ENCODE assay signal across 25 cellular contexts in the genomic region with DNA sequence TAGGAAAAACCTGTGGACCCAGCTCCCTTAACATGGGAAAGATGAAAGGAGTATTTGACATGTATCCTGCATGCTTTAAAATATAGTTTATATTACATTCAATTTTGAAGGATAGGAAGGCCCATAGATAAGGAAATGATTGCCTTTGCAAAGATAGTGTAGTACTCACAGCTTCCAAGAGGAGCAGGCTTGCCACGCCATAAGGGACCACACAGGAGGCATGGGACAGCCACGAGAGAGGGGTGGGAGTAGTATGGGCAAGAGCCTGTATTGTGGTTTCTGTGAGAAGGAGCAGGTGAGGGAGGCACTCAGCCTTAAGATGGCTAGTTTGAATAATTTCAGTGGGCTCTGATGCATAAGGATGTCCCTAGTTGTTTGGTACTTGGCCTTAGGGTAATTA.
"Had no signal": no experiment of that assay in that cellular context is flagged by ENCODE, and none has a peak within 500 bp of the region (broad histone marks: within the 10 kb centered on the region; RNA-seq: fewer than 3 reads in every experiment).

No MANE protein-coding gene starts in this region.

- H3K36me3 ChIP-seq: adrenal gland, colonic mucosa, gastroesophageal sphincter, transverse colon, uterus had no signal

- H3K27me3 Mint-ChIP-seq: activated naive CD8-positive, alpha-beta T cell had no signal

- H3K9ac ChIP-seq: parathyroid adenoma had no signal

- H3K27ac Mint-ChIP-seq: activated naive CD8-positive, alpha-beta T cell; activated T-helper 2 cell treated with anti-CD3 and anti-CD28 coated beads, Interferon-gamma antibody, Interleukin-2, Interleukin-4, amounts not matched to agents 10 μg/mL and 5 μg/mL and 100 μg/mL, durations not matched to agents 14 hours and 24 hours and 36 hours; nephron had no signal

- H3K27ac ChIP-seq: adrenal gland, colonic mucosa, dorsolateral prefrontal cortex, epithelial cell of prostate, gastroesophageal sphincter, parathyroid adenoma, transverse colon, uterus had no signal

- H3K9me3 Mint-ChIP-seq: activated T-cell treated with anti-CD3 and anti-CD28 coated beads, Interleukin-2, amount 50 U/mL, for 4 hours; activated T-helper 2 cell treated with anti-CD3 and anti-CD28 coated beads, Interferon-gamma antibody, Interleukin-2, Interleukin-4, amounts not matched to agents 10 μg/mL and 5 μg/mL and 100 μg/mL, durations not matched to agents 14 hours and 24 hours and 36 hours; nephron had no signal

- H3K9me3 ChIP-seq: adrenal gland, colonic mucosa, gastroesophageal sphincter, transverse colon, uterus had no signal

- H3K4me1 Mint-ChIP-seq: nephron had no signal

- ATAC-seq: activated T-cell treated with anti-CD3 and anti-CD28 coated beads, Interleukin-2, amount 50 U/mL, for 4 hours; gastroesophageal sphincter; left ventricle myocardium superior; right cardiac atrium had no signal

- H3K79me2 ChIP-seq: parathyroid adenoma had no signal

- H3K4me3 Mint-ChIP-seq: activated naive CD8-positive, alpha-beta T cell; activated T-cell treated with anti-CD3 and anti-CD28 coated beads, Interleukin-2, amount 50 U/mL, for 4 hours; nephron had no signal

- H3K27me3 ChIP-seq: adrenal gland, colonic mucosa, gastroesophageal sphincter, transverse colon, uterus had no signal

- H3K4me3 ChIP-seq: adrenal gland, colonic mucosa, dorsolateral prefrontal cortex, gastroesophageal sphincter, transverse colon, uterus had no signal

- H3K4me1 ChIP-seq: adrenal gland, colonic mucosa, gastroesophageal sphincter, parathyroid adenoma, transverse colon, uterus had no signal

- DNase-seq: activated CD4-positive, alpha-beta T cell treated with anti-CD3 and anti-CD28 coated beads for 4 hours; activated CD4-positive, alpha-beta T cell treated with anti-CD3 and anti-CD28 coated beads, Interleukin-2, amount 50 U/mL, for 48 hours; activated CD4-positive, CD25-positive, alpha-beta regulatory T cell; activated CD8-positive, alpha-beta memory T cell treated with anti-CD3 and anti-CD28 coated beads, Interleukin-2, amount 50 U/mL, for 48 hours; activated naive CD4-positive, alpha-beta T cell; activated T-cell treated with anti-CD3 and anti-CD28 coated beads, Interleukin-2, amount 50 U/mL, for 4 hours; adrenal gland; colonic mucosa; dorsolateral prefrontal cortex; head of caudate nucleus; hypothalamus; left ventricle myocardium superior; mammary epithelial cell; right cardiac atrium; stimulated activated CD4-positive, alpha-beta T cell treated with anti-CD3 and anti-CD28 coated beads, Interleukin-12 subunit alpha, Interleukin-12 subunit beta, amount 100 ng/mL, for 4 hours; stimulated activated CD4-positive, alpha-beta T cell treated with anti-CD3 and anti-CD28 coated beads, Interleukin-4, amount 100 ng/mL, for 4 hours; T1000; transverse colon; uterus had no signal

- H2AFZ ChIP-seq: parathyroid adenoma had no signal

- H3K36me3 Mint-ChIP-seq: activated naive CD8-positive, alpha-beta T cell had no signal
